In the genomic region with DNA sequence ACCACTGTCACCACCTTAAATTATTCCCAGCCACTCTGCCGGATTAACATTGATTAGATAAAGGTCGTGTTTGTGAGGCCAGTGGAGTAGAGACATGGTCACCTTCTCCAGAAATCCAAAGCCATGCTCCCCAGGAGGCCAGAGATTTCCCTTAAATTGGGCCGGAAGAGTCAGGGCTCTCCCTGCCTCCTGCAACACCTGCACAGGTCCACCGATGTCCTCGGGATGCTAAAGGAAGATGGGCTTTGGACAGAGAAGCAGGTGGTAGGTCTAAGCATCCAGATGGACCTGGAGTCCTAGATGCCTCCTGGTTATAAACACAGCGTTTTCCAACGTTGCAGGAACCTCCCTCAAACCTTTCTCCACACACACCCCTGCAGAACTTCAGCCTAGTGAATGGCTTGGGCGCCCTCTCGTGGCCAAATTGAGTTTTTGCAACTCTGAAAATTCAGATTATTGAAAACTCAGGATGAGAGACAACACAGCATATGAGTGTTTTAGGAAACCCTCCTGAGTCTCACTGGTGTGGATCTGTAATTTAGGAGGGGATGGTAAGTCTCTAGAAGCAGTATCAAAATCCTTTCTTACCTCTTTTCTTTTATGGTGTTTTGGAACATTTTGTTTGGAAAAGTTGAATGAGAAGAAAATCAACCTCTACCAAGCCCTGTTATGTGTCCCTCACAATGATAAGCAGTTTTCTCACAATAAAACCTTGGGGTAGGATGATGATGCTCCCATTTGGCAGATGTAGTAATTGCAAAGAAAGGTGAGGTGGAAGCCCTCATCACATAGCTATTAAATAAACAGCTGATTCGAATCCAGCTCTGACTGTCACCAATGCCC, we compare ENCODE assay signal across 8 cellular contexts.
DNase-seq lines count a peak whose midpoint lies in the region; ATAC-seq, FAIRE-seq and TF ChIP-seq lines count a peak whose summit lies in the region.

No MANE protein-coding gene starts in this region.

- DNase-seq in Calu3 (peak; percentile 54), NCI-H82 treated with DMSO at 0.1 percent for 48 hours (lab: John Stamatoyannopoulos, UW; ENCODE audit: unreplicated experiment) (peak; percentile 45), H1 (ENCODE audit: low read depth in 1 of 2, low spot score in 2 of 2) (peak in 1 of 2 experiments; percentile 80), middle frontal gyrus (ENCODE audit: extremely low spot score, low spot score) (peak; percentile 50), OCI-M2 (lab: John Stamatoyannopoulos, UW; ENCODE audit: unreplicated experiment) (no peak)
- peak; percentile 15 to 63 (median 37) for DNase-seq in activated CD8-positive, alpha-beta memory T cell treated with anti-CD3 and anti-CD28 coated beads for 48 hours (ENCODE audit: low read depth in 2 of 3, low spot score in 2 of 3)
- peak; percentile 37 for DNase-seq in stimulated activated CD8-positive, alpha-beta memory T cell treated with anti-CD3 and anti-CD28 coated beads, Interleukin-4, amount 100 ng/mL, for 24 hours (ENCODE audit: low read depth)

- no peak overlapping the region for H4K91ac ChIP-seq in H1 (replicated peaks; ENCODE audit: insufficient read length, low read length)

- no peak overlapping the region for H3K56ac ChIP-seq in H1 (replicated peaks; ENCODE audit: insufficient read length, low read depth, low read length)

- H4K8ac ChIP-seq in H1 (ENCODE audit: extremely low read depth, insufficient read depth, low read length) = no peak overlapping the region

- peak; percentile 99 to 100 for TF ChIP-seq RAD21 in H1 (IDR thresholded peaks at IDR 0.05 in 1 of 2, conservative IDR thresholded peaks at IDR 0.05 in 1 of 2; ENCODE audit: low read depth in 2 of 2, low read length in 2 of 2)

- H2AK5ac ChIP-seq in H1 (ENCODE audit: low read depth, low read length) = no peak overlapping the region

- H3K27me3 ChIP-seq in H1 (replicated peaks in 1 of 4; ENCODE audit: control insufficient read depth in 3 of 4, extremely low read depth in 1 of 4, insufficient read depth in 3 of 4, low read length in 3 of 4) = no peaks in the 10 kb centered on the region

- peak overlapping the region; percentile 9 to 14; a peak in 2 of 4 replicates for H3K4me2 ChIP-seq in H1 (ENCODE audit: insufficient read depth in 1 of 2, low read depth in 2 of 2, low read length in 2 of 2)

- no peak overlapping the region for H3K9ac ChIP-seq in H1 (replicated peaks in 1 of 4; ENCODE audit: extremely low read depth in 1 of 4, low read depth in 3 of 4, low read length in 3 of 4)

- peak; percentile 92 for FAIRE-seq in H1 (lab: Jason Lieb, UNC)

- no TSS peak for BruUV-seq in Calu3 (replicated peaks; lab: Mats Ljungman, UMichigan)

- no peaks in the 10 kb centered on the region for H3K36me3 Mint-ChIP-seq in Calu3 (ENCODE audit: insufficient read depth, unreplicated experiment)

- peak; percentile 77 for TF ChIP-seq CTCF in Calu3 (IDR thresholded peaks at IDR 0.05; ENCODE audit: unreplicated experiment)
- peak; percentile 42 to 91 (median 88) for TF ChIP-seq CTCF in H1 (IDR thresholded peaks at IDR 0.05; ENCODE audit: control extremely low read depth in 1 of 3, insufficient read depth in 1 of 3, low read depth in 1 of 3, low read length in 3 of 3)

- no peak overlapping the region for H3K18ac ChIP-seq in H1 (ENCODE audit: extremely low read depth, low read length)

- H3K79me1 ChIP-seq in H1 (ENCODE audit: low read depth, low read length) = no peaks in the 10 kb centered on the region

- no peak overlapping the region for H3K14ac ChIP-seq in H1 (ENCODE audit: insufficient read length)

- peaks cover 3% of the 10 kb centered on the region; the same call in 1 of the 2 replicates for H3K23me2 ChIP-seq in H1 (ENCODE audit: low read depth, low read length)

- no peak overlapping the region for H3K4me3 ChIP-seq in H1 (ENCODE audit: extremely low read depth in 1 of 4, insufficient read depth in 2 of 4, low read depth in 3 of 4, low read length in 4 of 4)

- peaks cover 31% of the 10 kb centered on the region for H3K27me3 Mint-ChIP-seq in Calu3 (ENCODE audit: unreplicated experiment)

- H2BK12ac ChIP-seq in H1 (ENCODE audit: low read depth, low read length) = no peak overlapping the region

- H3K27ac ChIP-seq in H1 (ENCODE audit: low read depth, low read length) = no peak overlapping the region

- 51% methylated on average over 10 of the region's 10 CpGs; no CpG with 5 or more reads in 1 of the 2 experiments for WGBS in H1 (ENCODE audit: extremely low coverage in 1 of 2, insufficient coverage in 1 of 2, insufficient read length in 1 of 2, insufficient replicate concordance in 2 of 2, low coverage in 1 of 2, low lambda C conversion rate in 2 of 2, missing lambda C conversion rate in 1 of 2), 2 experiments

- 0 out of 2 replicates have a peak overlapping the region, but pooled peaks have one; percentile 22 for H2AFZ ChIP-seq in H1 (ENCODE audit: low read length)

- H3K27ac Mint-ChIP-seq in Calu3 (ENCODE audit: unreplicated experiment) = no peak overlapping the region

- no peaks in the 10 kb centered on the region for H3K9me3 ChIP-seq in H1 (ENCODE audit: insufficient read depth in 2 of 2, low read depth in 1 of 2, low read length in 1 of 2)

- H3K79me2 ChIP-seq in H1 (ENCODE audit: control insufficient read depth in 1 of 2, insufficient read depth in 2 of 2, low read length in 2 of 2) = no peaks in the 10 kb centered on the region

- H3K4me3 Mint-ChIP-seq in Calu3 (ENCODE audit: low read depth, unreplicated experiment) = no peak overlapping the region

- H3K9me3 Mint-ChIP-seq in Calu3 (ENCODE audit: low read depth, unreplicated experiment) = no peaks in the 10 kb centered on the region

- H3K36me3 ChIP-seq in H1 (ENCODE audit: control insufficient read depth in 2 of 4, insufficient read depth in 4 of 4, low read length in 3 of 4) = no peaks in the 10 kb centered on the region

- H2BK15ac ChIP-seq in H1 (ENCODE audit: low read length) = peak overlapping the region; percentile 40; the same call in 1 of the 2 replicates

- CTCF ChIA-PET in Calu3 (lab: Charles Lee) (interaction anchor here (1.7 kb wide), 1 partner anchor 476 kb away, joined by 4 read pairs; no protein-coding TSS in a partner anchor), H1 (lab: Charles Lee; ENCODE audit: partially characterized antibody) (interaction anchor here (0.6 to 5.7 kb wide), 38 partner anchors 9 to 561 kb away, joined by 3 to 66 read pairs (median 4); partner anchors contain the start of gene SPON1)

- H2BK5ac ChIP-seq in H1 (ENCODE audit: low read depth, low read length) = no peak overlapping the region

- POLR2A ChIA-PET in H1 (lab: Charles Lee; ENCODE audit: partially characterized antibody) = no interaction called here

- H3K4me1 ChIP-seq in H1 (replicated peaks in 1 of 4; ENCODE audit: control insufficient read depth in 3 of 4, insufficient read depth in 4 of 4, low read length in 3 of 4) = peaks cover 0 to 6% (median 5%) of the 10 kb centered on the region in 4 experiments; a peak in 4 of 7 replicates

- peak; percentile 42 for ATAC-seq in HG02870 (IDR thresholded peaks at IDR 0.05; ENCODE audit: unreplicated experiment)

- no peak for TF ChIP-seq EP300 in H1 (IDR thresholded peaks at IDR 0.05; ENCODE audit: borderline replicate concordance in 1 of 2, low read depth in 2 of 2, low read length in 2 of 2)

- no peak overlapping the region for H3K23ac ChIP-seq in H1 (ENCODE audit: insufficient read length)

- H2BK20ac ChIP-seq in H1 (ENCODE audit: low read length) = no peak overlapping the region

- TF ChIP-seq POLR2A in H1 (IDR thresholded peaks at IDR 0.05; ENCODE audit: control extremely low read depth in 1 of 2, low read depth in 2 of 2, low read length in 2 of 2) = no peak

- no peaks in the 10 kb centered on the region for H4K20me1 ChIP-seq in H1 (replicated peaks in 1 of 2; ENCODE audit: control insufficient read depth in 1 of 2, insufficient read depth in 2 of 2, low read length in 2 of 2)

- peaks cover 1% of the 10 kb centered on the region for H3K4me1 Mint-ChIP-seq in Calu3 (ENCODE audit: low read depth, unreplicated experiment)

- H3K4ac ChIP-seq in H1 (replicated peaks; ENCODE audit: insufficient read length, low read depth, low read length) = no peak overlapping the region

- H4K5ac ChIP-seq in H1 (ENCODE audit: insufficient read length, low read depth, low read length) = no peak overlapping the region

- intact Hi-C loops in Calu3 (cut with micrococcal nuclease; ENCODE audit: unreplicated experiment) = loop anchor here (1.0 to 2.0 kb wide), 4 partner anchors 101 to 477 kb away; no protein-coding TSS in a partner anchor

- H2BK120ac ChIP-seq in H1 (replicated peaks; ENCODE audit: low read depth, low read length) = no peak overlapping the region

TF ChIP-seq in H1, 55 proteins besides CTCF, POLR2A, EP300 and RAD21 (continues in another document):
- no peak for TF ChIP-seq CBX5 (IDR thresholded peaks at IDR 0.05; ENCODE audit: low read depth, low read length)
- TF ChIP-seq YY1 (IDR thresholded peaks at IDR 0.05; ENCODE audit: low read depth, low read length) = no peak
- no peak; the same call in 1 of the 2 replicates for TF ChIP-seq CEBPB (IDR thresholded peaks at IDR 0.05; ENCODE audit: low read depth, low read length)
- TF ChIP-seq CBX8 (IDR thresholded peaks at IDR 0.05; ENCODE audit: borderline replicate concordance, low read depth, low read length) = no peak
- no peak for TF ChIP-seq CREB1 (IDR thresholded peaks at IDR 0.05)
- no peak for TF ChIP-seq POLR2AphosphoS5 (IDR thresholded peaks at IDR 0.05; ENCODE audit: low read depth, low read length)
- no peak for TF ChIP-seq TAF1 (IDR thresholded peaks at IDR 0.05; ENCODE audit: low read depth, low read length)
- TF ChIP-seq, protein P1, sequence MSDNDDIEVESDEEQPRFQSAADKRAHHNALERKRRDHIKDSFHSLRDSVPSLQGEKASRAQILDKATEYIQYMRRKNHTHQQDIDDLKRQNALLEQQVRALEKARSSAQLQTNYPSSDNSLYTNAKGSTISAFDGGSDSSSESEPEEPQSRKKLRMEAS (IDR thresholded peaks at IDR 0.05) = no peak
